In genomic region chr11:12179019-12179418, GRCh38 we compare ENCODE assay signal across 10 cellular contexts.
A peak's percentile ranks its signal among the peaks of the same experiment; 100 is the strongest.
DNase-seq lines count a peak whose midpoint lies in the region; ATAC-seq, FAIRE-seq and TF ChIP-seq lines count a peak whose summit lies in the region.
"Had no signal": no experiment of that assay in that cellular context is flagged by ENCODE, and none has a peak within 500 bp of the region (broad histone marks: within the 10 kb centered on the region; RNA-seq: fewer than 3 reads in every experiment).

No MANE protein-coding gene starts in this region.

- peaks cover 84% of the 10 kb centered on the region for H3K4me1 ChIP-seq in RWPE2 (ENCODE audit: insufficient read depth, poor library complexity, severe bottlenecking)
- peaks cover 0 to 31% (median 5%) of the 10 kb centered on the region in 3 donors for H3K4me1 ChIP-seq in esophagus squamous epithelium
- peaks cover 3 to 5% of the 10 kb centered on the region in 2 donors for H3K4me1 ChIP-seq in small intestine (ENCODE audit: control insufficient read depth in 2 of 2, insufficient read depth in 1 of 2, low read depth in 1 of 2, low read length in 1 of 2)
- peaks cover 0 to 16% (median 5%) of the 10 kb centered on the region in 6 donors for H3K4me1 ChIP-seq in spleen

- TF ChIP-seq POLR2A in esophagus squamous epithelium (IDR thresholded peaks at IDR 0.05) (no peak), spleen (IDR thresholded peaks at IDR 0.05) (no peak)

- TF ChIP-seq CTCF in RWPE2 (IDR thresholded peaks at IDR 0.05; ENCODE audit: poor library complexity, severe bottlenecking) (no peak), esophagus squamous epithelium (IDR thresholded peaks at IDR 0.05) (no peak), spleen (IDR thresholded peaks at IDR 0.05 in 8 of 11, conservative IDR thresholded peaks at IDR 0.05 in 3 of 11) (no peak)

- H3K27ac ChIP-seq in RWPE2 (ENCODE audit: poor library complexity, severe bottlenecking) (peak overlapping the region; percentile 99), esophagus squamous epithelium (peak overlapping the region in 3 of 4 donors; percentile 13 to 37 (median 18)), small intestine (ENCODE audit: low read depth in 1 of 2, low read length in 1 of 2) (peak overlapping the region; percentile 34 to 38), spleen (no peak overlapping the region)

- H3K27me3 ChIP-seq in RWPE2 (ENCODE audit: insufficient read depth, poor library complexity, severe bottlenecking) (no peaks in the 10 kb centered on the region), esophagus squamous epithelium (no peaks in the 10 kb centered on the region), small intestine (ENCODE audit: control insufficient read depth in 2 of 2, insufficient read depth in 2 of 2, low read length in 2 of 2) (no peaks in the 10 kb centered on the region), spleen (replicated peaks in 1 of 7) (no peaks in the 10 kb centered on the region)

- H3K36me3 ChIP-seq in RWPE2 (ENCODE audit: low read depth) (peaks cover 57% of the 10 kb centered on the region), esophagus squamous epithelium (no peaks in the 10 kb centered on the region), small intestine (ENCODE audit: control insufficient read depth in 2 of 2, insufficient read depth in 2 of 2, low read length in 2 of 2) (no peaks in the 10 kb centered on the region), spleen (no peaks in the 10 kb centered on the region)

- no peaks in the 10 kb centered on the region for H3K9me3 ChIP-seq in RWPE2 (ENCODE audit: severe bottlenecking)
- no peaks in the 10 kb centered on the region for H3K9me3 ChIP-seq in esophagus squamous epithelium
- no peaks in the 10 kb centered on the region for H3K9me3 ChIP-seq in small intestine (ENCODE audit: control insufficient read depth, low read depth)
- H3K9me3 ChIP-seq in spleen: no peaks in the 10 kb centered on the region

- ATAC-seq in RWPE2 (ENCODE audit: low read depth) (no peak), HG02623 (IDR thresholded peaks at IDR 0.05; ENCODE audit: unreplicated experiment) (no peak)

- FAIRE-seq in small intestine (lab: Jason Lieb, UNC): no peak
- FAIRE-seq: A204.1, endometrium had no signal

- H3K4me3 ChIP-seq in RWPE2 (ENCODE audit: severe bottlenecking): no peak overlapping the region
- no peak overlapping the region for H3K4me3 ChIP-seq in esophagus squamous epithelium
- no peak overlapping the region for H3K4me3 ChIP-seq in small intestine (ENCODE audit: low read depth in 1 of 2, low read length in 2 of 2)
- no peak overlapping the region for H3K4me3 ChIP-seq in spleen

- WGBS in esophagus squamous epithelium, 2 donors: 78 to 93% methylated on average over 5 of the region's 5 CpGs
- WGBS in small intestine, 3 donors: 13 to 62% (median 37%) methylated on average over 5 of the region's 5 CpGs
- 80 to 90% (median 84%) methylated on average over 5 of the region's 5 CpGs for WGBS in spleen, 5 donors

- DNase-seq in DMS53 (lab: John Stamatoyannopoulos, UW) (peak; percentile 44), DMS53 treated with DMSO at 0.1 percent for 48 hours (lab: John Stamatoyannopoulos, UW; ENCODE audit: unreplicated experiment) (no peak), RWPE2 (ENCODE audit: low spot score) (no peak), esophagus squamous epithelium (lab: John Stamatoyannopoulos, UW) (no peak), small intestine (peak; percentile 76), spleen (no peak), OCI-M1 (lab: John Stamatoyannopoulos, UW) (no peak)

- intact Hi-C loops in esophagus squamous epithelium (cut with DNase I) (no loop called here), spleen (cut with DNase I; ENCODE audit: low total_unique reads) (no loop called here)

Comparison
In these comparisons a context has a peak if more than half of its experiments do, and no peak if none do; other contexts are left out.
1. DNase-seq: peak in DMS53 (single experiment) and small intestine (single experiment); none in DMS53 treated with DMSO at 0.1 percent for 48 hours (single experiment), RWPE2 (single experiment), esophagus squamous epithelium (single experiment), spleen (single experiment) and OCI-M1 (single experiment).
2. H3K27ac ChIP-seq: peak in RWPE2 (single experiment), esophagus squamous epithelium (3 of 4) and small intestine (2 of 2); none in spleen (0 of 8).